Comparison of ENCODE assay signal across 27 cellular contexts in genomic region chr11:106418786-106419185, GRCh38.
DNase-seq lines count a peak whose midpoint lies in the region; ATAC-seq, FAIRE-seq and TF ChIP-seq lines count a peak whose summit lies in the region.
"Had no signal": no experiment of that assay in that cellular context is flagged by ENCODE, and none has a peak within 500 bp of the region (broad histone marks: within the 10 kb centered on the region; RNA-seq: fewer than 3 reads in every experiment).

No MANE protein-coding gene starts in this region.

- H3K27me3 Mint-ChIP-seq in astrocyte (ENCODE audit: low read depth, unreplicated experiment), result no peaks in the 10 kb centered on the region
- no peaks in the 10 kb centered on the region for H3K27me3 Mint-ChIP-seq in activated CD4-positive, alpha-beta T cell treated with anti-CD3 and anti-CD28 coated beads for 36 hours
- H3K27me3 Mint-ChIP-seq: CD4-positive, alpha-beta T cell; CD8-positive, alpha-beta memory T cell had no signal

- no peaks in the 10 kb centered on the region for H3K9me3 Mint-ChIP-seq in astrocyte (ENCODE audit: unreplicated experiment)
- no peaks in the 10 kb centered on the region for H3K9me3 Mint-ChIP-seq in activated CD4-positive, alpha-beta T cell treated with anti-CD3 and anti-CD28 coated beads for 36 hours (ENCODE audit: low read depth)
- H3K9me3 Mint-ChIP-seq: CD4-positive, alpha-beta T cell; CD8-positive, alpha-beta memory T cell; HFFc6 had no signal

- H3K36me3 Mint-ChIP-seq in astrocyte (ENCODE audit: low read depth, unreplicated experiment), result no peaks in the 10 kb centered on the region
- no peaks in the 10 kb centered on the region for H3K36me3 Mint-ChIP-seq in activated CD4-positive, alpha-beta T cell treated with anti-CD3 and anti-CD28 coated beads for 36 hours (ENCODE audit: low read depth)
- H3K36me3 Mint-ChIP-seq: CD14-positive monocyte; CD8-positive, alpha-beta memory T cell had no signal

- H3K4me3 ChIP-seq in astrocyte (ENCODE audit: insufficient read depth, low read depth, low read length), result no peak overlapping the region
- H3K4me3 ChIP-seq: A549; BLaER1 treated with 17β-estradiol and CSF1 and Interleukin-3, amounts not matched to agents 10 nM and 100 nM; GM12878; HAP-1 had no signal

- H2AFZ ChIP-seq in astrocyte (ENCODE audit: low read depth, low read length), result no peak overlapping the region

- no peaks in the 10 kb centered on the region for H3K27me3 ChIP-seq in astrocyte (ENCODE audit: insufficient read depth, low read length)
- H3K27me3 ChIP-seq: BE2C; BLaER1 treated with 17β-estradiol and CSF1 and Interleukin-3, amounts not matched to agents 10 nM and 100 nM had no signal

- intact Hi-C loops in activated CD4-positive, alpha-beta T cell treated with anti-CD3 and anti-CD28 coated beads for 36 hours (cut with DNase I, micrococcal nuclease), result no loop called here

- in situ Hi-C loops in G401 (cut with HindIII; ENCODE audit: low sequenced_read_pairs), result no loop called here

- CTCF ChIA-PET in activated CD4-positive, alpha-beta T cell treated with anti-CD3 and anti-CD28 coated beads for 36 hours (lab: Charles Lee), result no interaction called here

- no peak overlapping the region for H3K27ac ChIP-seq in astrocyte (ENCODE audit: low read depth, low read length)
- H3K27ac ChIP-seq: A549; BLaER1 treated with 17β-estradiol and CSF1 and Interleukin-3, amounts not matched to agents 10 nM and 100 nM had no signal

- no peak for TF ChIP-seq CTCF in astrocyte (IDR thresholded peaks at IDR 0.05; ENCODE audit: insufficient read depth, low read depth, low read length)

- no peak for FAIRE-seq in astrocyte (lab: Jason Lieb, UNC)
- FAIRE-seq: A549, D721Med, GM12878, GM19239, H54 had no signal

- peaks cover 2% of the 10 kb centered on the region for H3K4me1 ChIP-seq in astrocyte (ENCODE audit: insufficient read depth, low read length)
- H3K4me1 ChIP-seq: A549, BE2C, HAP-1 had no signal

- H3K4me2 ChIP-seq in astrocyte (ENCODE audit: low read length), result no peak overlapping the region
- H3K4me2 ChIP-seq: A549 had no signal

- peak; percentile 89 for DNase-seq in G401 (ENCODE audit: low spot score)
- DNase-seq in NCI-H524 treated with DMSO at 0.1 percent for 48 hours (lab: John Stamatoyannopoulos, UW), result peak; percentile 36
- DNase-seq in astrocyte (ENCODE audit: low read depth), result no peak
- DNase-seq in kidney tubule cell (ENCODE audit: low spot score), result peak; percentile 6
- DNase-seq in activated CD4-positive, alpha-beta T cell treated with anti-CD3 and anti-CD28 coated beads for 1 hour, result no peak
- DNase-seq in activated CD4-positive, alpha-beta T cell treated with anti-CD3 and anti-CD28 coated beads for 36 hours, result no peak
- DNase-seq: 8988T; ACHN; AML-193; BE2C; CD4-positive, alpha-beta T cell; CD8-positive, alpha-beta memory T cell; DMS153; DND-41; GDM1; GOT3; HFFc6 had no signal

- POLR2A ChIA-PET in activated CD4-positive, alpha-beta T cell treated with anti-CD3 and anti-CD28 coated beads for 36 hours (lab: Charles Lee), result no interaction called here

- H4K20me1 ChIP-seq in astrocyte (ENCODE audit: insufficient read depth, low read length), result no peaks in the 10 kb centered on the region
- H4K20me1 ChIP-seq: BLaER1 treated with 17β-estradiol and CSF1 and Interleukin-3, amounts not matched to agents 10 nM and 100 nM had no signal

- H3K27ac Mint-ChIP-seq in astrocyte (ENCODE audit: unreplicated experiment), result peak overlapping the region; percentile 66
- H3K27ac Mint-ChIP-seq in activated CD4-positive, alpha-beta T cell treated with anti-CD3 and anti-CD28 coated beads for 36 hours, result no peak overlapping the region
- H3K27ac Mint-ChIP-seq: CD14-positive monocyte; CD4-positive, alpha-beta T cell; CD8-positive, alpha-beta memory T cell; HFFc6 had no signal

- H3K9me3 ChIP-seq in astrocyte (ENCODE audit: insufficient read depth, low read depth, low read length), result no peaks in the 10 kb centered on the region
- H3K9me3 ChIP-seq: A549; BE2C; BLaER1 treated with 17β-estradiol and CSF1 and Interleukin-3, amounts not matched to agents 10 nM and 100 nM; HAP-1 had no signal

- no peaks in the 10 kb centered on the region for H3K36me3 ChIP-seq in astrocyte (ENCODE audit: insufficient read depth, low read length)
- H3K36me3 ChIP-seq: BE2C; BLaER1 treated with 17β-estradiol and CSF1 and Interleukin-3, amounts not matched to agents 10 nM and 100 nM; HAP-1 had no signal

- no peak overlapping the region for H3K4me3 Mint-ChIP-seq in astrocyte (ENCODE audit: unreplicated experiment)
- no peak overlapping the region for H3K4me3 Mint-ChIP-seq in activated CD4-positive, alpha-beta T cell treated with anti-CD3 and anti-CD28 coated beads for 36 hours
- H3K4me3 Mint-ChIP-seq: CD14-positive monocyte; CD4-positive, alpha-beta T cell; CD8-positive, alpha-beta memory T cell; HFFc6 had no signal

- no peak overlapping the region for H3K9ac ChIP-seq in astrocyte (ENCODE audit: low read length)
- H3K9ac ChIP-seq: BLaER1 treated with 17β-estradiol and CSF1 and Interleukin-3, amounts not matched to agents 10 nM and 100 nM had no signal

- peaks cover 17% of the 10 kb centered on the region for H3K4me1 Mint-ChIP-seq in astrocyte (ENCODE audit: low read depth, unreplicated experiment)
- H3K4me1 Mint-ChIP-seq in activated CD4-positive, alpha-beta T cell treated with anti-CD3 and anti-CD28 coated beads for 36 hours, result no peaks in the 10 kb centered on the region
- H3K4me1 Mint-ChIP-seq: CD14-positive monocyte; CD8-positive, alpha-beta memory T cell had no signal

- ATAC-seq in HG03159 (IDR thresholded peaks at IDR 0.05; ENCODE audit: unreplicated experiment) (no peak), GM21381 (IDR thresholded peaks at IDR 0.05; ENCODE audit: unreplicated experiment) (no peak)
- no peak for ATAC-seq in activated CD4-positive, alpha-beta T cell treated with anti-CD3 and anti-CD28 coated beads for 36 hours
- ATAC-seq: A549, GM12878 had no signal

- no peaks in the 10 kb centered on the region for H3K79me2 ChIP-seq in astrocyte (ENCODE audit: insufficient read depth, low read length)

Comparison
In these comparisons a context has a peak if more than half of its experiments do, and no peak if none do; other contexts are left out.
1. DNase-seq: peak in G401 (single experiment), NCI-H524 treated with DMSO at 0.1 percent for 48 hours (single experiment) and kidney tubule cell (single experiment); none in astrocyte (single experiment), activated CD4-positive, alpha-beta T cell treated with anti-CD3 and anti-CD28 coated beads for 1 hour (single experiment) and activated CD4-positive, alpha-beta T cell treated with anti-CD3 and anti-CD28 coated beads for 36 hours (single experiment).